Comparison of ENCODE assay signal across 38 cellular contexts in the genomic region with DNA sequence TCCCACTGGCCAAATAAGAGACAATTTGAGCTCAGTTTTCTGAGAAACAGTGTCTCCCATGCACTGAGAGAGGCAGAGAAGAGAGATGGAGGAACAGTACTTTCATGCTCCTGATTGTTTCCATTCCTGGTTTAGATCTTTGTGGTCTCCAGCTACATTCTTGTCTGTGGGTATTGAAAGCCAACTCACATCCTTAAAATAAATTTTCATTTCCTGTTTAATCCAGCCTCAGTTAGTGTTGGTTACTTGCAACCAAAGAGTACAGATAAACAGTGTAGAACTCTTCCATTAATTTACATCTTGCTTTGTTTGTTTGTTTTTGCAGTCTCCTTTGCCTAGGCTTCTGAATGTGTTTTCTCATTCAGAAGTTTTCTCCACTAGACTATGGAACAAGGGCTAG.
DNase-seq lines count a peak whose midpoint lies in the region; ATAC-seq, FAIRE-seq and TF ChIP-seq lines count a peak whose summit lies in the region.
"Had no signal": no experiment of that assay in that cellular context is flagged by ENCODE, and none has a peak within 500 bp of the region (broad histone marks: within the 10 kb centered on the region; RNA-seq: fewer than 3 reads in every experiment).

No MANE protein-coding gene starts in this region.

- CTCF ChIA-PET in AG04449 (lab: Yijun Ruan, JAX) = no interaction called here

- H3K4me3 ChIP-seq in AG04449 (ENCODE audit: low read depth, low read length) (no peak overlapping the region), astrocyte (ENCODE audit: insufficient read depth, low read depth, low read length) (no peak overlapping the region), thyroid gland (replicated peaks in 1 of 3) (no peak overlapping the region), body of pancreas (no peak overlapping the region)
- H3K4me3 ChIP-seq: dorsolateral prefrontal cortex, gastroesophageal sphincter, HAP-1, K562, left lung, psoas muscle, vagina had no signal

- H3K9me3 Mint-ChIP-seq in astrocyte (ENCODE audit: unreplicated experiment) = no peaks in the 10 kb centered on the region
- H3K9me3 Mint-ChIP-seq: central memory CD8-positive, alpha-beta T cell had no signal

- H3K27me3 ChIP-seq in astrocyte (ENCODE audit: insufficient read depth, low read length) = no peaks in the 10 kb centered on the region
- no peaks in the 10 kb centered on the region for H3K27me3 ChIP-seq in thyroid gland
- no peaks in the 10 kb centered on the region for H3K27me3 ChIP-seq in body of pancreas
- H3K27me3 ChIP-seq: dorsolateral prefrontal cortex, gastroesophageal sphincter, left lung, vagina had no signal

- intact Hi-C loops in thyroid gland (cut with DNase I) (no loop called here), body of pancreas (cut with DNase I) (no loop called here)

- POLR2A ChIA-PET in AG04449 (lab: Yijun Ruan, JAX) = no interaction called here

- H4K20me1 ChIP-seq in astrocyte (ENCODE audit: insufficient read depth, low read length) = no peaks in the 10 kb centered on the region

- no peak overlapping the region for H3K9ac ChIP-seq in astrocyte (ENCODE audit: low read length)

- H3K79me2 ChIP-seq in astrocyte (ENCODE audit: insufficient read depth, low read length) = no peaks in the 10 kb centered on the region

- TF ChIP-seq POLR2A in thyroid gland (IDR thresholded peaks at IDR 0.05) = no peak
- no peak for TF ChIP-seq POLR2A in body of pancreas (IDR thresholded peaks at IDR 0.05)

- peak overlapping the region; percentile 55 for H3K4me2 ChIP-seq in astrocyte (ENCODE audit: low read length)

- no peak for ATAC-seq in body of pancreas
- ATAC-seq: activated CD4-positive, CD25-positive, alpha-beta regulatory T cell treated with anti-CD3 and anti-CD28 coated beads, Interleukin-2, amount 50 U/mL, for 24 hours; activated naive CD4-positive, alpha-beta T cell treated with anti-CD3 and anti-CD28 coated beads, Interleukin-2, amount 50 U/mL, for 72 hours; activated T-helper 17 cell treated with anti-CD3 and anti-CD28 coated beads, Interleukin-2, amount 50 U/mL, for 72 hours; gastroesophageal sphincter; K562; left lung; naive thymus-derived CD8-positive, alpha-beta T cell; Panc1; psoas muscle had no signal

- H3K4me1 Mint-ChIP-seq in astrocyte (ENCODE audit: low read depth, unreplicated experiment) = peaks cover 23% of the 10 kb centered on the region
- H3K4me1 Mint-ChIP-seq: activated T-helper 17 cell treated with anti-CD3 and anti-CD28 coated beads, Interleukin-2, amount 50 U/mL, for 72 hours; B cell; central memory CD8-positive, alpha-beta T cell; naive thymus-derived CD8-positive, alpha-beta T cell had no signal

- H3K4me3 Mint-ChIP-seq in astrocyte (ENCODE audit: unreplicated experiment) = no peak overlapping the region
- H3K4me3 Mint-ChIP-seq: activated CD4-positive, alpha-beta memory T cell treated with anti-CD3 and anti-CD28 coated beads for 36 hours; activated T-helper 17 cell treated with anti-CD3 and anti-CD28 coated beads, Interleukin-2, amount 50 U/mL, for 72 hours; B cell; central memory CD8-positive, alpha-beta T cell; naive thymus-derived CD8-positive, alpha-beta T cell had no signal

- no peaks in the 10 kb centered on the region for H3K9me3 ChIP-seq in astrocyte (ENCODE audit: insufficient read depth, low read depth, low read length)
- no peaks in the 10 kb centered on the region for H3K9me3 ChIP-seq in thyroid gland
- no peaks in the 10 kb centered on the region for H3K9me3 ChIP-seq in body of pancreas
- H3K9me3 ChIP-seq: HAP-1, left lung, psoas muscle, vagina had no signal

- H3K36me3 ChIP-seq in astrocyte (ENCODE audit: insufficient read depth, low read length) = no peaks in the 10 kb centered on the region
- H3K36me3 ChIP-seq in thyroid gland = no peaks in the 10 kb centered on the region
- no peaks in the 10 kb centered on the region for H3K36me3 ChIP-seq in body of pancreas (replicated peaks in 1 of 2; ENCODE audit: insufficient read depth in 1 of 2, low read depth in 2 of 2)
- H3K36me3 ChIP-seq: gastroesophageal sphincter, HAP-1, left lung, vagina had no signal

- H3K4me1 ChIP-seq in astrocyte (ENCODE audit: insufficient read depth, low read length) (peaks cover 5% of the 10 kb centered on the region), thyroid gland (no peaks in the 10 kb centered on the region), body of pancreas (no peaks in the 10 kb centered on the region)
- H3K4me1 ChIP-seq: gastroesophageal sphincter, HAP-1, left lung, psoas muscle, vagina had no signal

- TF ChIP-seq CTCF in AG04449 (IDR thresholded peaks at IDR 0.05; ENCODE audit: insufficient read depth, low read length, missing control alignments) = no peak
- no peak for TF ChIP-seq CTCF in astrocyte (IDR thresholded peaks at IDR 0.05; ENCODE audit: insufficient read depth, low read depth, low read length)
- no peak for TF ChIP-seq CTCF in thyroid gland (IDR thresholded peaks at IDR 0.05)
- TF ChIP-seq CTCF in body of pancreas (IDR thresholded peaks at IDR 0.05) = no peak

- H3K36me3 Mint-ChIP-seq in astrocyte (ENCODE audit: low read depth, unreplicated experiment) = no peaks in the 10 kb centered on the region
- H3K36me3 Mint-ChIP-seq: activated CD4-positive, alpha-beta memory T cell treated with anti-CD3 and anti-CD28 coated beads for 36 hours; activated naive CD4-positive, alpha-beta T cell treated with anti-CD3 and anti-CD28 coated beads, Interleukin-2, amount 50 U/mL, for 72 hours; naive thymus-derived CD8-positive, alpha-beta T cell had no signal

- H3K27me3 Mint-ChIP-seq in astrocyte (ENCODE audit: low read depth, unreplicated experiment) = no peaks in the 10 kb centered on the region
- H3K27me3 Mint-ChIP-seq: activated T-helper 17 cell treated with anti-CD3 and anti-CD28 coated beads, Interleukin-2, amount 50 U/mL, for 72 hours; B cell; central memory CD8-positive, alpha-beta T cell had no signal

- FAIRE-seq in astrocyte (lab: Jason Lieb, UNC) = no peak
- FAIRE-seq: GM19239, HTR-8/SVneo, K562 had no signal

- peak overlapping the region; percentile 67 for H3K27ac Mint-ChIP-seq in astrocyte (ENCODE audit: unreplicated experiment)
- H3K27ac Mint-ChIP-seq: activated CD4-positive, alpha-beta memory T cell treated with anti-CD3 and anti-CD28 coated beads for 36 hours; activated naive CD4-positive, alpha-beta T cell treated with anti-CD3 and anti-CD28 coated beads, Interleukin-2, amount 50 U/mL, for 72 hours; activated T-helper 17 cell treated with anti-CD3 and anti-CD28 coated beads, Interleukin-2, amount 50 U/mL, for 72 hours; B cell; naive thymus-derived CD8-positive, alpha-beta T cell had no signal

- H3K27ac ChIP-seq in astrocyte (ENCODE audit: low read depth, low read length) = no peak overlapping the region
- H3K27ac ChIP-seq in thyroid gland = no peak overlapping the region
- no peak overlapping the region for H3K27ac ChIP-seq in body of pancreas
- H3K27ac ChIP-seq: dorsolateral prefrontal cortex, gastroesophageal sphincter, left lung, psoas muscle, vagina had no signal

- no peak overlapping the region for H2AFZ ChIP-seq in astrocyte (ENCODE audit: low read depth, low read length)

- DNase-seq in AG04449 (ENCODE audit: low read depth, low spot score) = peak; percentile 2
- DNase-seq in HT1080 (ENCODE audit: low read depth) = peak; percentile 50
- peak; percentile 54 for DNase-seq in astrocyte (ENCODE audit: low read depth)
- peak; percentile 41 for DNase-seq in kidney tubule cell (ENCODE audit: low spot score)
- no peak for DNase-seq in thyroid gland
- DNase-seq in SKM-1 treated with dmso at 0.1 percent for 144 hours (lab: John Stamatoyannopoulos, UW; ENCODE audit: unreplicated experiment) = no peak
- DNase-seq in NCI-H69 (lab: John Stamatoyannopoulos, UW) = no peak
- DNase-seq in body of pancreas = no peak
- DNase-seq: activated CD4-positive, alpha-beta memory T cell treated with anti-CD3 and anti-CD28 coated beads for 36 hours; activated CD8-positive, alpha-beta memory T cell treated with anti-CD3 and anti-CD28 coated beads, Interleukin-2, amount 50 U/mL, for 4 hours; anterior cingulate cortex; DMS53; dorsolateral prefrontal cortex; GF-D8; hypothalamus; left lung; mesendoderm; naive thymus-derived CD8-positive, alpha-beta T cell; NCI-H1694 treated with DMSO at 0.1 percent for 48 hours; NCI-H2171 treated with DMSO at 0.1 percent for 48 hours; NCI-H510A treated with DMSO at 0.1 percent for 48 hours; occipital lobe; psoas muscle; SIG-M5; stimulated activated naive CD4-positive, alpha-beta T cell treated with Interleukin-2 at 50 U/mL for 16 hours; T-helper 1 cell had no signal

Comparison
In these comparisons a context has a peak if more than half of its experiments do, and no peak if none do; other contexts are left out.
1. DNase-seq: peak in AG04449 (single experiment), HT1080 (single experiment), astrocyte (single experiment) and kidney tubule cell (single experiment); none in thyroid gland (0 of 2), SKM-1 treated with dmso at 0.1 percent for 144 hours (single experiment), NCI-H69 (single experiment) and body of pancreas (0 of 4).